In the genomic region with DNA sequence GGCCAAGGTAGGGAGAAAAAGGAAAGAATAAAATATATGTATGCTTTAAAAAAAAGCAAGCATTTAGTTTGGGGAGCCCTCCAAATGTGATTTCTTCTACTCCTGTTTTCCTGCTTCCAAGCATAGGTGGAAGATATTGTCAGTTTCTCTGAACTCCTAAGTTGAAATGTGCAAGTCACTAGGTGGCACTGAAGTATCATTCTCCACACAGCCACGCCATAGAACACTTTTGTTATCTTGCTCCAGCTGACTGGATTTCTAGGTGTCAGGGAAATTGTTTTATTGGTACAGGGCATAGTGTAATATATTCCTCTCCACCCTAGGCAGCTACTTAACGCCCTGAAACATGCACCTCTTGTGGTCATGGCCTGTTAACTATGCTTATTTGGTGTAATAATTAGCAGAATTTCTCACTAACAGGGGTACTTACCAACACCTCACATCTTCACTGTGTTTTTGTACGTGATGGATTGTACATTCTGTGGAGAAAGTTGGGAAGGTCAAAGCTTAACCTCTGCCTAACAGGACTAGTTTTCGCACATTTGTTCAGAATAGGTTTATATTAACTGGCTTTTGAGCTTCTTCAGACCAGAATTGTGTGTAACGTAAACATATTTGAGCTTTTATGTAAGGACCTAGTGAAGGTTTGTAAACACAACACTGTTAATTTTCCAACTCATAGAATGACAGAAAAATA, we compare ENCODE assay signal across 8 cellular contexts.
DNase-seq lines count a peak whose midpoint lies in the region; ATAC-seq and TF ChIP-seq lines count a peak whose summit lies in the region.

No MANE protein-coding gene starts in this region.

- H3K27ac Mint-ChIP-seq in T-helper 17 cell, result no peak overlapping the region

- no peak overlapping the region for H3K27ac ChIP-seq in psoas muscle

- ATAC-seq in GM19463 (IDR thresholded peaks at IDR 0.05; ENCODE audit: unreplicated experiment), result peak; percentile 75
- ATAC-seq in T-helper 17 cell, result peak; percentile 37
- ATAC-seq in psoas muscle, result peak; percentile 76 to 89 (median 82)
- ATAC-seq in GM21381 (IDR thresholded peaks at IDR 0.05; ENCODE audit: unreplicated experiment), result no peak

- intact Hi-C loops in psoas muscle (cut with DNase I), result loop anchor here in 1 of 2 donors (10.0 kb wide), 1 partner anchor 1162 kb away; the partner anchor contains the start of gene IRX5

- H3K27me3 ChIP-seq in psoas muscle (ENCODE audit: insufficient read depth in 3 of 3, low read length in 2 of 3), result no peaks in the 10 kb centered on the region

- H3K4me3 Mint-ChIP-seq in T-helper 17 cell, result no peak overlapping the region

- no peaks in the 10 kb centered on the region for H3K9me3 ChIP-seq in T-helper 17 cell (ENCODE audit: control insufficient read depth, low read length, poor library complexity, severe bottlenecking)
- no peaks in the 10 kb centered on the region for H3K9me3 ChIP-seq in psoas muscle

- 49 to 62% (median 50%) methylated on average over 5 of the region's 5 CpGs for WGBS in psoas muscle, 3 donors

- DNase-seq in COLO668 (lab: John Stamatoyannopoulos, UW; ENCODE audit: unreplicated experiment), result peak; percentile 43
- DNase-seq in NCI-H128 (lab: John Stamatoyannopoulos, UW; ENCODE audit: unreplicated experiment), result peak; percentile 38
- DNase-seq in T-helper 17 cell, result no peak
- peak; percentile 54 for DNase-seq in glomerular endothelial cell (ENCODE audit: extremely low read depth, low read depth, low spot score)
- no peak for DNase-seq in psoas muscle
- DNase-seq in activated CD8-positive, alpha-beta memory T cell treated with anti-CD3 and anti-CD28 coated beads, Interleukin-2, amount 50 U/mL, for 4 hours, result no peak

- peaks cover 24% of the 10 kb centered on the region for H3K4me1 Mint-ChIP-seq in T-helper 17 cell

- no peaks in the 10 kb centered on the region for H3K36me3 Mint-ChIP-seq in T-helper 17 cell (ENCODE audit: low read depth)

- H3K4me3 ChIP-seq in psoas muscle, result no peak overlapping the region

- H3K4me1 ChIP-seq in psoas muscle, result peaks cover 39% of the 10 kb centered on the region

- peak; percentile 60 for TF ChIP-seq CTCF in psoas muscle (IDR thresholded peaks at IDR 0.05)

- no peaks in the 10 kb centered on the region for H3K27me3 Mint-ChIP-seq in T-helper 17 cell

- H3K36me3 ChIP-seq in psoas muscle (ENCODE audit: insufficient read depth in 1 of 2, low read depth in 1 of 2), result no peaks in the 10 kb centered on the region

Comparison
In these comparisons a context has a peak if more than half of its experiments do, and no peak if none do; other contexts are left out.
1. DNase-seq: peak in COLO668 (single experiment), NCI-H128 (single experiment) and glomerular endothelial cell (single experiment); none in T-helper 17 cell (0 of 3), psoas muscle (0 of 2) and activated CD8-positive, alpha-beta memory T cell treated with anti-CD3 and anti-CD28 coated beads, Interleukin-2, amount 50 U/mL, for 4 hours (single experiment).